In genomic region chr21:45680215-45680614, GRCh38 we compare ENCODE assay signal across 10 cellular contexts. TPM values are rescaled to one million over a fixed set of nuclear protein-coding genes. Genes with fewer than 3 reads are reported as not detected.
"Had no signal": no experiment of that assay in that cellular context is flagged by ENCODE, and none has a peak within 500 bp of the region (broad histone marks: within the 10 kb centered on the region; RNA-seq: fewer than 3 reads in every experiment).

No MANE protein-coding gene starts in this region.

- H3K4me3 ChIP-seq: GM23248 had no signal

- FAIRE-seq: H1, H54, HTR-8/SVneo had no signal

- H3K4me2 ChIP-seq: KMS-11 had no signal

- H2AFZ ChIP-seq: GM23248 had no signal

- H3K27ac ChIP-seq: GM23248, KMS-11 had no signal

- DNase-seq: GM23248, H9, HCEC 1CT, Karpas-422, KBM-7 had no signal

- H3K9ac ChIP-seq: GM23248, KMS-11 had no signal

RNA-seq across cellular contexts. Expression of gene PCBP3, which starts 36.7 kb away (rescaled TPM):
- total RNA-seq: HT-29 had no signal
